13 cellular contexts compared by ENCODE assay signal in genomic region chr13:110405597-110406450, GRCh38.
DNase-seq lines count a peak whose midpoint lies in the region; TF ChIP-seq lines count a peak whose summit lies in the region.
"Had no signal": no experiment of that assay in that cellular context is flagged by ENCODE, and none has a peak within 500 bp of the region (broad histone marks: within the 10 kb centered on the region; RNA-seq: fewer than 3 reads in every experiment).

No MANE protein-coding gene starts in this region.

- H3K36me3 ChIP-seq in ascending aorta (no peaks in the 10 kb centered on the region), hepatocyte (replicated peaks; ENCODE audit: insufficient read depth, low read depth) (no peaks in the 10 kb centered on the region), stomach (no peaks in the 10 kb centered on the region)
- H3K36me3 ChIP-seq: HAP-1 had no signal

- no peaks in the 10 kb centered on the region for H3K9me3 ChIP-seq in ascending aorta
- no peaks in the 10 kb centered on the region for H3K9me3 ChIP-seq in hepatocyte (ENCODE audit: low read depth)
- H3K9me3 ChIP-seq in stomach = no peaks in the 10 kb centered on the region
- H3K9me3 ChIP-seq: HAP-1 had no signal

- H3K9me3 Mint-ChIP-seq in HFFc6 = no peaks in the 10 kb centered on the region

- 57% methylated on average over 12 of the region's 12 CpGs for WGBS in hepatocyte (ENCODE audit: low lambda C conversion rate, missing lambda C conversion rate)
- WGBS in stomach, 5 donors = 49 to 77% (median 73%) methylated on average over 12 of the region's 12 CpGs
- 63 to 75% methylated on average over 12 of the region's 12 CpGs for WGBS in lower leg skin, 2 donors

- H3K4me1 ChIP-seq in ascending aorta = peaks cover 14 to 67% of the 10 kb centered on the region in 2 donors
- peaks cover 11% of the 10 kb centered on the region for H3K4me1 ChIP-seq in hepatocyte (ENCODE audit: insufficient read depth)
- H3K4me1 ChIP-seq in stomach = peaks cover 3 to 67% (median 30%) of the 10 kb centered on the region in 4 donors
- H3K4me1 ChIP-seq: HAP-1 had no signal

- H3K27ac Mint-ChIP-seq in HFFc6 = peak overlapping the region; percentile 89

- no peaks in the 10 kb centered on the region for H3K9me2 ChIP-seq in hepatocyte (replicated peaks; ENCODE audit: insufficient read depth)

- H3K27me3 ChIP-seq in ascending aorta = no peaks in the 10 kb centered on the region
- H3K27me3 ChIP-seq in hepatocyte = no peaks in the 10 kb centered on the region
- H3K27me3 ChIP-seq in stomach = no peaks in the 10 kb centered on the region

- H3K4me3 Mint-ChIP-seq in HFFc6 = peak overlapping the region; percentile 72

- H3K27me3 Mint-ChIP-seq in HFFc6 (ENCODE audit: insufficient read depth) = peaks cover 3% of the 10 kb centered on the region

- H3K36me3 Mint-ChIP-seq in HFFc6 (ENCODE audit: low read depth) = peaks cover 35% of the 10 kb centered on the region

- H4K20me1 ChIP-seq in hepatocyte (ENCODE audit: insufficient read depth, poor library complexity, severe bottlenecking) = no peaks in the 10 kb centered on the region

- DNase-seq in HFFc6 = peak; percentile 65
- DNase-seq in ascending aorta (ENCODE audit: low spot score in 2 of 2) = no peak
- no peak for DNase-seq in hepatocyte (ENCODE audit: low spot score)
- no peak for DNase-seq in stomach
- no peak for DNase-seq in SW480 (ENCODE audit: low spot score)
- no peak for DNase-seq in AML-193 (lab: John Stamatoyannopoulos, UW)
- DNase-seq in lower leg skin (ENCODE audit: low spot score in 2 of 2) = no peak
- DNase-seq: central memory CD4-positive, alpha-beta T cell; DMS79 treated with DMSO at 0.1 percent for 48 hours; MM.1S; NCI-H510A treated with DMSO at 0.1 percent for 48 hours; stimulated activated CD4-positive, alpha-beta T cell treated with anti-CD3 and anti-CD28 coated beads, Interleukin-2, amount 100 ng/mL, for 24 hours had no signal

- H3K4me2 ChIP-seq in hepatocyte = no peak overlapping the region

- TF ChIP-seq POLR2A in stomach (IDR thresholded peaks at IDR 0.05) (no peak), lower leg skin (IDR thresholded peaks at IDR 0.05) (no peak)

- peaks cover 100% of the 10 kb centered on the region for H3K4me1 Mint-ChIP-seq in HFFc6 (ENCODE audit: low read depth)

- peak overlapping the region; percentile 88 to 99 for H3K27ac ChIP-seq in ascending aorta
- H3K27ac ChIP-seq in hepatocyte = peak overlapping the region; percentile 55
- H3K27ac ChIP-seq in stomach = peak overlapping the region in 4 of 5 donors; percentile 62 to 94 (median 70)

- intact Hi-C loops in ascending aorta (cut with DNase I) (no loop called here), stomach (cut with DNase I; ENCODE audit: low total_unique reads) (no loop called here), lower leg skin (cut with DNase I; ENCODE audit: low total_unique reads) (loop anchor here (5.0 kb wide), 1 partner anchor 179 kb away; no protein-coding TSS in a partner anchor)

- TF ChIP-seq CTCF in HFFc6 (IDR thresholded peaks at IDR 0.05) (no peak), ascending aorta (IDR thresholded peaks at IDR 0.05) (no peak), hepatocyte (IDR thresholded peaks at IDR 0.05; ENCODE audit: poor library complexity) (no peak), stomach (IDR thresholded peaks at IDR 0.05) (no peak), lower leg skin (IDR thresholded peaks at IDR 0.05) (no peak)

- no peak for TF ChIP-seq EP300 in stomach (IDR thresholded peaks at IDR 0.05)

- no peak overlapping the region for H2AFZ ChIP-seq in hepatocyte

- peaks cover 3% of the 10 kb centered on the region for H3K79me2 ChIP-seq in hepatocyte

- no peak overlapping the region for H3K4me3 ChIP-seq in ascending aorta
- H3K4me3 ChIP-seq in hepatocyte = no peak overlapping the region
- H3K4me3 ChIP-seq in stomach = no peak overlapping the region
- H3K4me3 ChIP-seq in lower leg skin (ENCODE audit: low read depth, poor library complexity, severe bottlenecking) = no peak overlapping the region
- H3K4me3 ChIP-seq: HAP-1 had no signal
